Comparison of ENCODE assay signal across 13 cellular contexts in the genomic region with DNA sequence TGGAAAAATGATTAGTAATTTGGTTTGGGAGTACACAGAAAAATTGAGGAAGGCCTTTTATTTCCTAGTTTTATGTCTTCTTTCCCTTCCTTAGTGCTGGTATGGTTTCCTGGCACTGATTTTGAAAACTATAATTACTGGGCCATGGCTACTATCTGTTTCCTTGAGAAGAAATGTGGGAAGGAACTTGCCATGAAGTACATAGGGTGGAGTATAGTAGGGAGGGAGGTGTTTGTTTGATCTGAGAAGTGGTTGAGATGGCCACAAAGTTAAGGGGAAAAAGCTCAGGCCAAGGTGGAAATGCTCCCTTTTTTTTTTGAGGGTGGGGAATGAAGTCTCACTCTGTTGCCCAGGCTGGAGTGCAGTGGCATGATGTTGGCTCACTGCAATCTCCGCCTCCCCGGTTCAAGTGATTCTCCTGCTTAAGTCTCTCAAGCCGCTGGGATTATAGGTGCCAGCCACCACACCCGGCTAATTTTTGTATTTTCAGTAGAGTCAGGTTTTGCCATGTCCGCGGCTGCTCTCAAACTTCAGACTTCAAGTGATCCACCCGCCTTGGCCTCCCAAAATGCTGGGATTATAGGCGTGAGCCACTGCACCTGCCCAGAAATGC. TPM values are rescaled to one million over a fixed set of nuclear protein-coding genes. Genes with fewer than 3 reads are reported as not detected.
DNase-seq lines count a peak whose midpoint lies in the region; ATAC-seq and TF ChIP-seq lines count a peak whose summit lies in the region.
"Had no signal": no experiment of that assay in that cellular context is flagged by ENCODE, and none has a peak within 500 bp of the region (broad histone marks: within the 10 kb centered on the region; RNA-seq: fewer than 3 reads in every experiment).

No MANE protein-coding gene starts in this region.

- H3K36me3 ChIP-seq in heart right ventricle (no peaks in the 10 kb centered on the region), lung (ENCODE audit: control insufficient read depth in 2 of 2, insufficient read depth in 2 of 2, low read length in 2 of 2) (no peaks in the 10 kb centered on the region), uterus (no peaks in the 10 kb centered on the region), PC-9 (ENCODE audit: low read depth) (no peaks in the 10 kb centered on the region)

- ATAC-seq in heart right ventricle (peak in 7 of 8 donors; percentile 29 to 58 (median 42)), Right ventricle myocardium superior (ENCODE audit: poor library complexity) (no peak), lung (ENCODE audit: insufficient read depth, low FRiP score) (peak; percentile 46)
- ATAC-seq: natural killer cell treated with Interleukin-12 subunit alpha and Interleukin-12 subunit beta and Interleukin-15 and Interleukin-18, amount 100 ng/mL, for 72 hours had no signal

- H3K4me3 ChIP-seq in heart right ventricle = no peak overlapping the region
- no peak overlapping the region for H3K4me3 ChIP-seq in lung
- no peak overlapping the region for H3K4me3 ChIP-seq in uterus
- no peak overlapping the region for H3K4me3 ChIP-seq in PC-9

- H3F3A ChIP-seq in PC-9 (ENCODE audit: insufficient read depth, low read depth) = peaks cover 25% of the 10 kb centered on the region

- H3K9me2 ChIP-seq in PC-9 (ENCODE audit: insufficient read depth) = no peaks in the 10 kb centered on the region

- no TSS peak for BruUV-seq in PC-9 (replicated peaks; lab: Mats Ljungman, UMichigan)

- TF ChIP-seq POLR2A in uterus (IDR thresholded peaks at IDR 0.05) = peak in 1 of 2 donors; percentile 24

- H3K27me3 ChIP-seq in heart right ventricle (no peaks in the 10 kb centered on the region), lung (ENCODE audit: control insufficient read depth, insufficient read depth) (no peaks in the 10 kb centered on the region), uterus (no peaks in the 10 kb centered on the region), PC-9 (ENCODE audit: insufficient read depth, low read depth) (no peaks in the 10 kb centered on the region)

- no peak overlapping the region for H3K4me2 ChIP-seq in PC-9

- H3K4me1 ChIP-seq in heart right ventricle (peaks cover 0 to 53% (median 29%) of the 10 kb centered on the region in 9 donors), lung (ENCODE audit: control insufficient read depth in 2 of 2, insufficient read depth in 2 of 2, low read length in 2 of 2) (peaks cover 0 to 1% of the 10 kb centered on the region in 2 donors), uterus (peaks cover 0 to 8% of the 10 kb centered on the region in 2 donors), PC-9 (replicated peaks; ENCODE audit: insufficient read depth) (peaks cover 3% of the 10 kb centered on the region; the same call in 1 of the 2 replicates)

- H3K79me2 ChIP-seq in PC-9 (ENCODE audit: low read depth) = no peaks in the 10 kb centered on the region

- WGBS in heart right ventricle, 2 donors = 79 to 84% methylated on average over 8 of the region's 8 CpGs
- WGBS in lung, 2 donors = 61 to 84% methylated on average over 8 of the region's 8 CpGs

- H3K27ac ChIP-seq in heart right ventricle (peak overlapping the region; percentile 44 to 73 (median 48)), lung (ENCODE audit: low read depth in 1 of 2, low read length in 1 of 2) (peak overlapping the region; percentile 33 to 43), uterus (peak overlapping the region; percentile 33 to 79), PC-9 (no peak overlapping the region; the same call in 1 of the 2 replicates)

- TF ChIP-seq CTCF in heart right ventricle (IDR thresholded peaks at IDR 0.05) (no peak), lung (IDR thresholded peaks at IDR 0.05; ENCODE audit: control extremely low read depth, extremely low read depth) (no peak), uterus (IDR thresholded peaks at IDR 0.05) (no peak), PC-9 (conservative IDR thresholded peaks at IDR 0.05) (no peak)

- no peaks in the 10 kb centered on the region for H3K9me3 ChIP-seq in heart right ventricle
- no peaks in the 10 kb centered on the region for H3K9me3 ChIP-seq in lung (ENCODE audit: control insufficient read depth in 2 of 2, insufficient read depth in 1 of 2, low read length in 1 of 2)
- no peaks in the 10 kb centered on the region for H3K9me3 ChIP-seq in uterus
- H3K9me3 ChIP-seq in PC-9 (ENCODE audit: insufficient read depth, low read depth) = no peaks in the 10 kb centered on the region

- POLR2A ChIA-PET in PC-9 (lab: Charles Lee; ENCODE audit: unreplicated experiment) = no interaction called here

- DNase-seq in heart right ventricle (no peak), Right ventricle myocardium superior (no peak), lung (ENCODE audit: low spot score) (peak; percentile 59), uterus (no peak), NOMO-1 treated with dmso at 0.1 percent for 144 hours (lab: John Stamatoyannopoulos, UW; ENCODE audit: unreplicated experiment) (no peak), PC-9 (no peak)
- DNase-seq: HCEC 1CT, NCI-H2029, NCI-H524 treated with DMSO at 0.1 percent for 48 hours had no signal

- H4K20me1 ChIP-seq in PC-9 (ENCODE audit: insufficient read depth) = no peaks in the 10 kb centered on the region

- CTCF ChIA-PET in PC-9 (lab: Charles Lee) = no interaction called here

- intact Hi-C loops in heart right ventricle (cut with DNase I) = loop anchor here in 8 of 10 donors (5.0 to 10.0 kb wide), 4 partner anchors 33 to 165 kb away; a partner anchor contains a TSS
- intact Hi-C loops in Right ventricle myocardium superior (cut with DNase I) = loop anchor here (5.0 kb wide), 1 partner anchor 163 kb away; a partner anchor contains a TSS
- intact Hi-C loops in uterus (cut with DNase I; ENCODE audit: low total_unique reads) = loop anchor here (5.0 to 10.0 kb wide), 2 partner anchors 33 to 115 kb away; no protein-coding TSS in a partner anchor
- intact Hi-C loops in PC-9 (cut with micrococcal nuclease; ENCODE audit: unreplicated experiment) = loop anchor here (1.0 to 5.0 kb wide), 3 partner anchors 93 to 163 kb away; a partner anchor contains a TSS

- H2AFZ ChIP-seq in PC-9 = no peak overlapping the region

RNA-seq across cellular contexts. Expression of a gene that starts 11.3 kb away (rescaled TPM):
- total RNA-seq in heart right ventricle = 100 to 1,000 TPM in 1 of 10 donors, 10 to 100 TPM in 9; 26.8 to 115 (median 76.5) TPM
- polyA plus RNA-seq in heart right ventricle = 10 to 100 TPM in 1 of 2 donors, under 1 TPM in 1; 0.52 to 18.8 TPM
- total RNA-seq in Right ventricle myocardium superior = 88.1 TPM
- not detected for total RNA-seq in lung
- polyA plus RNA-seq in lung = not detected
- total RNA-seq in uterus = not detected
- not detected in 2 replicates for total RNA-seq in PC-9 (2021)
- total RNA-seq: lung microvascular endothelial cell; natural killer cell treated with Interleukin-12 subunit alpha and Interleukin-12 subunit beta and Interleukin-15 and Interleukin-18, amount 100 ng/mL, for 72 hours; renal cortical epithelial cell had no signal
- polyA plus RNA-seq: AG04450 had no signal

RNA-seq across cellular contexts. Expression of a gene that starts 13.9 kb away (rescaled TPM):
- 1,000 to 10,000 TPM in 2 of 10 donors, 100 to 1,000 TPM in 8; 544 to 1,142 (median 777) TPM for total RNA-seq in heart right ventricle
- 100 to 1,000 TPM; 231 to 681 TPM for polyA plus RNA-seq in heart right ventricle
- 980 TPM for total RNA-seq in Right ventricle myocardium superior
- 1,000 to 10,000 TPM in 1 of 2 donors, 100 to 1,000 TPM in 1; 556 to 1,810 TPM for total RNA-seq in lung
- 100 to 1,000 TPM; 178 to 850 TPM for polyA plus RNA-seq in lung
- total RNA-seq in uterus = 1,000 to 10,000 TPM in 3 of 4 donors, 100 to 1,000 TPM in 1; 731 to 1,940 (median 1,478) TPM
- 95.7 and 131 TPM in 2 replicates for total RNA-seq in PC-9 (2021)

RNA-seq across cellular contexts. Expression of a gene that starts 45.7 kb away (rescaled TPM):
- 10 to 100 TPM; 30.9 to 44.7 (median 38.5) TPM for total RNA-seq in heart right ventricle
- 10 to 100 TPM; 44.2 to 64.5 TPM for polyA plus RNA-seq in heart right ventricle
- 49.2 TPM for total RNA-seq in Right ventricle myocardium superior
- total RNA-seq in lung = 10 to 100 TPM in 1 of 2 donors, 1 to 10 TPM in 1; 9.4 to 21.3 TPM
- 10 to 100 TPM; 33.4 to 34.3 TPM for polyA plus RNA-seq in lung
- 10 to 100 TPM in 2 of 4 donors, 1 to 10 TPM in 2; 3.3 to 28.1 (median 8.6) TPM for total RNA-seq in uterus
- 7.2 and 10.6 TPM in 2 replicates for total RNA-seq in PC-9 (2021)

RNA-seq across cellular contexts. Expression of a gene that starts 45.9 kb away (rescaled TPM):
- total RNA-seq in heart right ventricle (1 to 10 TPM in 6 of 10 donors, under 1 TPM in 4; 0.66 to 1.5 (median 1.0) TPM), Right ventricle myocardium superior (0.59 TPM), lung (1 to 10 TPM in 1 of 2 donors, under 1 TPM in 1; 0.06 to 1.0 TPM), uterus (1 to 10 TPM in 1 of 4 donors, under 1 TPM in 3; 0.26 to 5.0 (median 0.61) TPM), PC-9 (2021) (0.33 and 0.50 TPM in 2 replicates)
- polyA plus RNA-seq in heart right ventricle (1 to 10 TPM in 1 of 2 donors, under 1 TPM in 1; 0.88 to 1.7 TPM), lung (under 1 TPM; 0.45 to 0.47 TPM)

RNA-seq across cellular contexts. Expression of a gene that starts 52.4 kb away (rescaled TPM):
- total RNA-seq in heart right ventricle = 10 to 100 TPM; 21.2 to 30.0 (median 24.5) TPM
- polyA plus RNA-seq in heart right ventricle = 1 to 10 TPM; 7.1 to 9.4 TPM
- 22.9 TPM for total RNA-seq in Right ventricle myocardium superior
- 10 to 100 TPM; 29.7 to 30.9 TPM for total RNA-seq in lung
- 1 to 10 TPM; 7.0 to 8.0 TPM for polyA plus RNA-seq in lung
- 10 to 100 TPM; 12.3 to 69.0 (median 32.2) TPM for total RNA-seq in uterus
- 0.48 and 0.50 TPM in 2 replicates for total RNA-seq in PC-9 (2021)

Comparison
In these comparisons a context has a peak if more than half of its experiments do, and no peak if none do; other contexts are left out.
1. RNA of a gene that starts 11.3 kb away (total RNA-seq): 88.1 TPM in Right ventricle myocardium superior (single experiment) and 26.8 to 115 TPM in heart right ventricle; not detected in lung, not detected in uterus and not detected in PC-9; every median in the first group is over 10 times any median in the second.